In the genomic region with DNA sequence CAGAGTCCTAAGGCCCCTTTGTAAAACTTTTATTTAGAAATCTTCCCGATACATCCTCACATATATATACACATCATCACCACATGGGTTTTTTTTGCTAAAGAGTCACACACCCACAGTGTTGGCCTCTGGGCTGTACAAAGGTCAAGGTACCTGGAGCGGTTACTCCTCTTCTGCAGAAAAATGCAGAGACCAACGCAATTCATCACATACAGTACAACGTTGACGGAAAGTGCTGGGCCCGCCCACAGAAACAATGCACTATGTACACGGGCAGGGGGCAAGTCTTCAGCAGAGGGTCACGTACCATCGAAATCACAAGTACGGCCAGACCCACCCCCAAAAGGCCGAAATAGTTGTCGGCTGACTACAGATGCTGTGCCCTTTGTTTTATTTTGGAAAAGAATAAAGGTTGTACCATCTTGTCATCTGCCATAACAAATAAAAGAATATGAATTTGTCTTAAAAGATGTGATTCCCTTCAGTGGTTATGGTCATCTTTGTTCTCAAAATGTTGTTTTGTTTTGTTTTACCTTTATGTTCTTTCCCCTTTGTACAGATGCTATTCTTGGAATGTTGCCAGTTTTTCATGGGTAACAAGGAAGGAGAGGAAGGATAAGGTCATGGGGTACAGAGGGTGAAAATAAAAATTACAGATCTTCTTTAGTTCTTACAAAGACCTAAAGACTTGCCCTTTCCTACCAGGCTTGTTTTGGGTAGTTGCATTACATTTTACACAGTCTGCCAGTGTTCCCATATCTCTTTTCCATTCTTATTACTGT, we compare ENCODE assay signal across 13 cellular contexts. TPM values are rescaled to one million over a fixed set of nuclear protein-coding genes. Genes with fewer than 3 reads are reported as not detected.
"Had no signal": no experiment of that assay in that cellular context is flagged by ENCODE, and none has a peak within 500 bp of the region (broad histone marks: within the 10 kb centered on the region; RNA-seq: fewer than 3 reads in every experiment).

No MANE protein-coding gene starts in this region.

- H3K9me3 Mint-ChIP-seq: activated naive CD4-positive, alpha-beta T cell treated with anti-CD3 and anti-CD28 coated beads, Interleukin-2, amount 50 U/mL, for 24 hours; natural killer cell; WTC11 had no signal

- DNase-seq: activated CD4-positive, alpha-beta T cell treated with anti-CD3 and anti-CD28 coated beads for 36 hours; activated CD4-positive, alpha-beta T cell treated with anti-CD3 and anti-CD28 coated beads, Interleukin-2, amount 50 U/mL, for 48 hours; activated gamma-delta T cell; esophagus squamous epithelium; mesendoderm; natural killer cell; ovary; stimulated activated naive B cell treated with anti-CD40 and anti-IgM and Interleukin-4, amounts not matched to agents 10 μg/mL and 1 μg/mL and 100 μg/mL, for 72 hours had no signal

- ATAC-seq: activated CD4-positive, alpha-beta T cell treated with anti-CD3 and anti-CD28 coated beads for 36 hours; natural killer cell; stimulated activated naive B cell treated with anti-CD40 and anti-IgM and Interleukin-4, amounts not matched to agents 10 μg/mL and 1 μg/mL and 100 μg/mL, for 72 hours; WTC11 had no signal

- H3K36me3 Mint-ChIP-seq: activated naive CD4-positive, alpha-beta T cell treated with anti-CD3 and anti-CD28 coated beads, Interleukin-2, amount 50 U/mL, for 24 hours; natural killer cell; stimulated activated naive B cell treated with anti-CD40 and anti-IgM and Interleukin-4, amounts not matched to agents 10 μg/mL and 1 μg/mL and 100 μg/mL, for 72 hours; WTC11 had no signal

- H3K36me3 ChIP-seq: ascending aorta, esophagus squamous epithelium, ovary, thoracic aorta had no signal

- H3K4me1 Mint-ChIP-seq: activated CD4-positive, alpha-beta T cell treated with anti-CD3 and anti-CD28 coated beads for 36 hours; activated naive CD4-positive, alpha-beta T cell treated with anti-CD3 and anti-CD28 coated beads, Interleukin-2, amount 50 U/mL, for 24 hours; natural killer cell had no signal

- H3K4me3 Mint-ChIP-seq: activated CD4-positive, alpha-beta T cell treated with anti-CD3 and anti-CD28 coated beads for 36 hours; activated naive CD4-positive, alpha-beta T cell treated with anti-CD3 and anti-CD28 coated beads, Interleukin-2, amount 50 U/mL, for 24 hours; natural killer cell; stimulated activated naive B cell treated with anti-CD40 and anti-IgM and Interleukin-4, amounts not matched to agents 10 μg/mL and 1 μg/mL and 100 μg/mL, for 72 hours; WTC11 had no signal

- H3K4me1 ChIP-seq: ascending aorta had no signal

- H3K27ac Mint-ChIP-seq: activated CD4-positive, alpha-beta T cell treated with anti-CD3 and anti-CD28 coated beads for 36 hours; activated naive CD4-positive, alpha-beta T cell treated with anti-CD3 and anti-CD28 coated beads, Interleukin-2, amount 50 U/mL, for 24 hours; natural killer cell; stimulated activated naive B cell treated with anti-CD40 and anti-IgM and Interleukin-4, amounts not matched to agents 10 μg/mL and 1 μg/mL and 100 μg/mL, for 72 hours; WTC11 had no signal

- H3K9me3 ChIP-seq: ascending aorta, esophagus squamous epithelium, ovary, thoracic aorta had no signal

- H3K4me3 ChIP-seq: ascending aorta, coronary artery, esophagus squamous epithelium, ovary, thoracic aorta had no signal

- H3K27me3 ChIP-seq: ascending aorta, ovary had no signal

- H3K27ac ChIP-seq: ascending aorta, coronary artery, esophagus squamous epithelium, ovary, thoracic aorta had no signal

RNA-seq across cellular contexts. Expression of gene PDZK1IP1, which starts 26.6 kb away (rescaled TPM):
- total RNA-seq: activated CD4-positive, alpha-beta T cell treated with anti-CD3 and anti-CD28 coated beads for 36 hours; ascending aorta; thoracic aorta; WTC11 had no signal
